In the genomic region with DNA sequence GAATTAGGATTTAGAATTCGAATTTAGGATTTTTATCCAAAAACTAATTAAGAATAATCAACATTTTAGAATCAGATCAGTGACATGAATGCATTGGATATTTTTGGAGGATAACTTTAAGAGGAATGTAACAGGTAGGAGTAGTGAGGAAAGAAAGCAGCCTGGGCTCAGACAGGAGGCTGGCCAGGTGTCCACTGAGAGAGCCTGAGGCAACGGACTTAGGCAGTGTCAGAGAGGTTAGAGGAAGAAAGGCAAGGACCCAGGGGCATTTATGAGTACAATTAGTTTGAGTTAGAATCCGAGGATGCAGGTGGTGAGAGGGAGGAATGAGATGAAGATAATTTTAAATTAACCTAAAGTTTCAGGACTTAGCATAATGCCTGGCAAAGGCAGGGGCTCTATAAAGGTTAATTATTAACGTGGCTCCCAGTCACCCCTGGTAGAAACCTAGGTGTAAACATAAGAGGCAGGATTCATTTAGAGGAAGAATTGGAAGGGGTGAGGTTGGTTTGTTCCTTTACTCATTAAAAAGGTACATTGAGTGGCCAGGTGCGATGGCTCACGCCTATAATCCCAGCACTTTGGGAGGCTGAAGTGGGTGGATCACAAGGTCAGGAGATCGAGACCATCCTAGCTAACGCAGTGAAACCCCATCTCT, we compare ENCODE assay signal across 23 cellular contexts.
"Had no signal": no experiment of that assay in that cellular context is flagged by ENCODE, and none has a peak within 500 bp of the region (broad histone marks: within the 10 kb centered on the region; RNA-seq: fewer than 3 reads in every experiment).

No MANE protein-coding gene starts in this region.

- H3K4me1 Mint-ChIP-seq: IgD-negative memory B cell had no signal

- H3K27me3 Mint-ChIP-seq: IgD-negative memory B cell had no signal

- H3K36me3 ChIP-seq: SJCRH30 had no signal

- H3K4me2 ChIP-seq: KMS-11 had no signal

- H3K4me3 ChIP-seq: K562, SJCRH30 had no signal

- DNase-seq: Kasumi-1; MM.1S; NCI-H1092 treated with DMSO at 0.1 percent for 48 hours; NCI-H1436; NCI-H187; NCI-H2029; NCI-H2081 treated with DMSO at 0.1 percent for 48 hours; NCI-H2171; NCI-H226; NCI-H446; NCI-H510A; NCI-H524 treated with DMSO at 0.1 percent for 48 hours; NCI-H69; NCI-H774; NK-92 treated with Interleukin-12 subunit alpha and Interleukin-12 subunit beta, amount 100 ng/mL, for 24 hours; RPMI8226; SHP77; SJCRH30 had no signal

- H3K27ac ChIP-seq: KMS-11, SJCRH30 had no signal

- ATAC-seq: HepG2, K562, SK-N-SH treated with all-trans-retinoic acid at 6 μM for 48 hours had no signal

- H3K4me3 Mint-ChIP-seq: IgD-negative memory B cell had no signal

- H3K36me3 Mint-ChIP-seq: IgD-negative memory B cell had no signal

- H3K27me3 ChIP-seq: SJCRH30 had no signal

- H3K9ac ChIP-seq: KMS-11 had no signal
